Comparison of ENCODE assay signal across 1 cellular context in the genomic region with DNA sequence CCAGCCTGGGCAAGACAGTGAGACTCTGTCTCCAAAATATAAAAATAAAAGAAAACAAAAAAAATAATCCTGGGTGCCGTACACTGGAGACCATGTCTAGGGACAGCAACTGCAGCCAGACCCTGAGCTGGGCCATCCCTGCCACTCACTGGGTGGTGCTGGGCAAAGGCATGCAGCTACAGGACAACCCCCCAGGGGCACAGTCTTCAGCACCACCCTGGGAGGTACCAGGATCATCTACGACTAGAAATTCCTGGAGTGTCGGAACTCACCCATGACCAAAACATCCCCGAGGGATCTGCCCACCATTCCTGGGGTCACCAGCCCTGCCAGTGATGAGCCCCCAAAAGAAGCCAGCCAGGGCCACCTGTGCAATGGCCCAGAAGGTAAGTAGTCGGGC.
TF ChIP-seq lines count a peak whose summit lies in the region.

No MANE protein-coding gene starts in this region.

TF ChIP-seq in HEK293, 187 proteins besides CTCF, POLR2A, EP300 and RAD21:
- TF ChIP-seq ZNF157 (tag by site-specific recombination; IDR thresholded peaks at IDR 0.05) = no peak
- no peak for TF ChIP-seq ZNF280D (tag by site-specific recombination; IDR thresholded peaks at IDR 0.05)
- TF ChIP-seq ZNF350 (tag by site-specific recombination; IDR thresholded peaks at IDR 0.05) = no peak
- peak; percentile 55 for TF ChIP-seq GLIS1 (tag by site-specific recombination; IDR thresholded peaks at IDR 0.05)
- no peak for TF ChIP-seq TRIM28 (IDR thresholded peaks at IDR 0.05; ENCODE audit: borderline replicate concordance, low read length)
TF ChIP-seq in HEK293: peak in this region for 1.
